Comparison of ENCODE assay signal across 17 cellular contexts in the genomic region with DNA sequence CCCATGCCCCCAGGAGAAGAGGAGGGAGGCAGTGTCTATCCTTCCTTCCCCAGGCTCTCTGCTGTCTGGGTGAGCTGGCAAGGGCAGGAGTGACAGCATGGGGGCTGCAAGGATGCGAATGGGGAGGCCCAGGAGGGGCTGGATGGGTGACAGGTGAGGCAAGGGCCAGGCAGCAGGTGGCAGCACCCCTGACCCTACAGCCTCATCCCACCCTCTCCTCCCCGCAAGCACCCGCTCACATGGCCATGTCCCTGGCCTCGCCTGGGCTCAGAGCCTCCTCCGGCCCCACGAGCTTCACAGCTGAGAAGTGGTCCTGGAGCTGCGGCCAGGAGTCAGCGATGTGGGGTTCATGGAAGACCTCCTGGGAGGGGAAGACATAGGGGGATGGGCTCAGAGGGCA. TPM values are rescaled to one million over a fixed set of nuclear protein-coding genes. Genes with fewer than 3 reads are reported as not detected.
DNase-seq lines count a peak whose midpoint lies in the region; ATAC-seq, FAIRE-seq and TF ChIP-seq lines count a peak whose summit lies in the region.
"Had no signal": no experiment of that assay in that cellular context is flagged by ENCODE, and none has a peak within 500 bp of the region (broad histone marks: within the 10 kb centered on the region; RNA-seq: fewer than 3 reads in every experiment).

No MANE protein-coding gene starts in this region.

- FAIRE-seq in HepG2 (lab: Jason Lieb, UNC) (no peak), kidney (lab: Jason Lieb, UNC) (no peak)
- FAIRE-seq: GM12878, GM18507, HTR-8/SVneo had no signal

- TF ChIP-seq EP300 in HepG2 (IDR thresholded peaks at IDR 0.05; ENCODE audit: low read depth in 2 of 2, low read length in 2 of 2): no peak
- TF ChIP-seq EP300 in HepG2 (CRISPR knock-in tag; IDR thresholded peaks at IDR 0.05; ENCODE audit: borderline replicate concordance): no peak

- 99% methylated on average over 8 of the region's 8 CpGs for WGBS in HepG2 (ENCODE audit: low lambda C conversion rate)
- no CpG with 5 or more reads among the region's 8 CpGs for WGBS in right lobe of liver (ENCODE audit: insufficient coverage, low coverage, low lambda C conversion rate, missing lambda C conversion rate)

- H3K27ac ChIP-seq in HepG2 (ENCODE audit: extremely low read length, insufficient read depth, low read length): no peak overlapping the region
- H3K27ac ChIP-seq in right lobe of liver: no peak overlapping the region
- no peak overlapping the region for H3K27ac ChIP-seq in kidney (ENCODE audit: low read depth in 2 of 2, low read length in 2 of 2)
- H3K27ac ChIP-seq: BLaER1 had no signal

- H3K4me1 ChIP-seq in HepG2 (ENCODE audit: insufficient read depth, low read length): peaks cover 21% of the 10 kb centered on the region
- peaks cover 0 to 23% (median 0%) of the 10 kb centered on the region in 4 donors for H3K4me1 ChIP-seq in right lobe of liver
- H3K4me1 ChIP-seq in kidney (ENCODE audit: control insufficient read depth in 1 of 2, insufficient read depth in 1 of 2, low read depth in 1 of 2, low read length in 2 of 2): peaks cover 0 to 9% of the 10 kb centered on the region in 2 donors

- peaks cover 10% of the 10 kb centered on the region for H3K36me3 Mint-ChIP-seq in endothelial cell (ENCODE audit: low read depth, unreplicated experiment)
- H3K36me3 Mint-ChIP-seq in stimulated activated naive B cell treated with anti-CD40 and anti-IgM and Interleukin-4, amounts not matched to agents 10 μg/mL and 1 μg/mL and 100 μg/mL, for 72 hours: peaks cover 48 to 58% of the 10 kb centered on the region in 2 donors

- H3K36me3 ChIP-seq in HepG2 (replicated peaks in 1 of 2; ENCODE audit: control insufficient read depth in 1 of 2, insufficient read depth in 2 of 2, low read length in 2 of 2): peaks cover 14 to 26% of the 10 kb centered on the region in 2 experiments; a peak in 4 of 5 replicates
- H3K36me3 ChIP-seq in right lobe of liver: peaks cover 0 to 47% (median 19%) of the 10 kb centered on the region in 4 donors
- peaks cover 0 to 9% of the 10 kb centered on the region in 2 donors for H3K36me3 ChIP-seq in kidney (ENCODE audit: control insufficient read depth in 1 of 2, insufficient read depth in 2 of 2, low read length in 2 of 2)

- DNase-seq in HepG2 (ENCODE audit: low spot score) (no peak), right lobe of liver (no peak), endothelial cell (ENCODE audit: low spot score) (no peak), kidney (no peak), GM03348 (ENCODE audit: low spot score) (no peak)
- DNase-seq in stimulated activated naive B cell treated with anti-CD40 and anti-IgM and Interleukin-4, amounts not matched to agents 10 μg/mL and 1 μg/mL and 100 μg/mL, for 72 hours: no peak
- DNase-seq: 8988T; AML-193; Caco-2; CD8-positive, alpha-beta memory T cell; DMS53 had no signal

- no peaks in the 10 kb centered on the region for H4K20me1 ChIP-seq in HepG2 (ENCODE audit: insufficient read depth, low read length)
- H4K20me1 ChIP-seq: BLaER1 had no signal

- in situ Hi-C loops in HepG2 (cut with HindIII; ENCODE audit: extremely low pct_ligation_motif_present, low pct_unique_long_range_greater_than_20kb): no loop called here

- H3K9me3 ChIP-seq in HepG2 (ENCODE audit: low read length) (no peaks in the 10 kb centered on the region), right lobe of liver (no peaks in the 10 kb centered on the region), kidney (ENCODE audit: control insufficient read depth in 1 of 2, low read length in 2 of 2) (no peaks in the 10 kb centered on the region)
- H3K9me3 ChIP-seq: BLaER1, Caco-2, HAP-1 had no signal

- no peak overlapping the region for H3K4me2 ChIP-seq in HepG2 (ENCODE audit: low read depth, low read length)
- H3K4me2 ChIP-seq: BLaER1 had no signal

- TF ChIP-seq CTCF in HepG2 (CRISPR knock-in tag; IDR thresholded peaks at IDR 0.05) (peak; percentile 46), right lobe of liver (IDR thresholded peaks at IDR 0.05) (no peak), endothelial cell (IDR thresholded peaks at IDR 0.05; ENCODE audit: unreplicated experiment) (no peak), kidney (IDR thresholded peaks at IDR 0.05; ENCODE audit: borderline replicate concordance, extremely low read depth, insufficient read depth) (no peak)

- H3K9me3 Mint-ChIP-seq in endothelial cell (ENCODE audit: unreplicated experiment): no peaks in the 10 kb centered on the region
- H3K9me3 Mint-ChIP-seq in stimulated activated naive B cell treated with anti-CD40 and anti-IgM and Interleukin-4, amounts not matched to agents 10 μg/mL and 1 μg/mL and 100 μg/mL, for 72 hours: no peaks in the 10 kb centered on the region
- H3K9me3 Mint-ChIP-seq: CD8-positive, alpha-beta memory T cell had no signal

- H3K4me3 ChIP-seq in HepG2 (replicated peaks in 1 of 3; ENCODE audit: insufficient read depth in 1 of 3, low read depth in 2 of 3, low read length in 3 of 3) (no peak overlapping the region), right lobe of liver (no peak overlapping the region), kidney (ENCODE audit: low read length in 2 of 2) (no peak overlapping the region)
- H3K4me3 ChIP-seq: BLaER1, GM12878, HAP-1 had no signal

- peaks cover 6% of the 10 kb centered on the region for H3K27me3 Mint-ChIP-seq in endothelial cell (ENCODE audit: unreplicated experiment)
- H3K27me3 Mint-ChIP-seq in stimulated activated naive B cell treated with anti-CD40 and anti-IgM and Interleukin-4, amounts not matched to agents 10 μg/mL and 1 μg/mL and 100 μg/mL, for 72 hours: no peaks in the 10 kb centered on the region
- H3K27me3 Mint-ChIP-seq: CD8-positive, alpha-beta memory T cell had no signal

- POLR2A ChIA-PET in HepG2 (lab: Yijun Ruan, JAX): interaction anchor here (11.2 kb wide), 1 partner anchor 8 kb away, joined by 202 read pairs; a partner anchor contains a TSS

- TF ChIP-seq RAD21 in HepG2 (CRISPR knock-in tag; IDR thresholded peaks at IDR 0.05): no peak

- no peak overlapping the region for H3K9ac ChIP-seq in HepG2 (ENCODE audit: insufficient read depth, low read depth, low read length)
- no peak overlapping the region for H3K9ac ChIP-seq in kidney (ENCODE audit: low read length in 2 of 2)
- H3K9ac ChIP-seq: BLaER1 had no signal

- ATAC-seq in HepG2 (peak; percentile 25), right lobe of liver (no peak)
- ATAC-seq in stimulated activated naive B cell treated with anti-CD40 and anti-IgM and Interleukin-4, amounts not matched to agents 10 μg/mL and 1 μg/mL and 100 μg/mL, for 72 hours (replicated peaks): no peak
- ATAC-seq: GM12878 had no signal

- intact Hi-C loops in HepG2 (cut with micrococcal nuclease; ENCODE audit: unreplicated experiment) (no loop called here), right lobe of liver (cut with DNase I) (no loop called here), kidney (cut with DNase I) (no loop called here)

- H3K4me1 Mint-ChIP-seq in endothelial cell (ENCODE audit: unreplicated experiment): peaks cover 7% of the 10 kb centered on the region
- H3K4me1 Mint-ChIP-seq in stimulated activated naive B cell treated with anti-CD40 and anti-IgM and Interleukin-4, amounts not matched to agents 10 μg/mL and 1 μg/mL and 100 μg/mL, for 72 hours: peaks cover 10 to 13% of the 10 kb centered on the region in 2 donors

- no TSS peak for BruUV-seq in HepG2 (replicated peaks; lab: Mats Ljungman, UMichigan)

- H3K27me3 ChIP-seq in HepG2 (ENCODE audit: control insufficient read depth in 1 of 2, insufficient read depth in 2 of 2, low read length in 2 of 2) (no peaks in the 10 kb centered on the region), right lobe of liver (no peaks in the 10 kb centered on the region)
- H3K27me3 ChIP-seq: BLaER1 had no signal

- H3K79me2 ChIP-seq in HepG2 (ENCODE audit: insufficient read depth, low read length): peaks cover 12% of the 10 kb centered on the region

- CTCF ChIA-PET in HepG2 (lab: Yijun Ruan, JAX; ENCODE audit: low intra/inter-chr PET ratio, low total read pairs): no interaction called here

- H2AFZ ChIP-seq in HepG2 (ENCODE audit: low read length): no peak overlapping the region

- no peak overlapping the region for H3K27ac Mint-ChIP-seq in endothelial cell (ENCODE audit: unreplicated experiment)
- H3K27ac Mint-ChIP-seq in stimulated activated naive B cell treated with anti-CD40 and anti-IgM and Interleukin-4, amounts not matched to agents 10 μg/mL and 1 μg/mL and 100 μg/mL, for 72 hours: peak overlapping the region; percentile 14

- TF ChIP-seq POLR2A in HepG2 (IDR thresholded peaks at IDR 0.05; ENCODE audit: insufficient read depth in 1 of 2, low read depth in 2 of 2, low read length in 2 of 2) (no peak; a peak in 1 of 4 replicates), right lobe of liver (IDR thresholded peaks at IDR 0.05) (no peak)

- H3K4me3 Mint-ChIP-seq in endothelial cell (ENCODE audit: unreplicated experiment): peak overlapping the region; percentile 73
- H3K4me3 Mint-ChIP-seq in stimulated activated naive B cell treated with anti-CD40 and anti-IgM and Interleukin-4, amounts not matched to agents 10 μg/mL and 1 μg/mL and 100 μg/mL, for 72 hours: no peak overlapping the region
- H3K4me3 Mint-ChIP-seq: CD8-positive, alpha-beta memory T cell had no signal

RNA-seq across cellular contexts. Expression of a gene that starts 5.4 kb away (rescaled TPM):
- total RNA-seq in HepG2 (2016; rRNA removed; fragmentation: Illumina TruSeq; extraction: Trizol) (22.2 and 67.4 TPM in 2 replicates), right lobe of liver (10 to 100 TPM; 41.7 to 57.5 (median 54.3) TPM), endothelial cell (ENCODE audit: unreplicated experiment) (73.0 TPM), kidney (78.8 TPM)
- total RNA-seq in HepG2 (2016; cell fraction: cytosol; rRNA removed; fragmentation: Illumina TruSeq; extraction: Trizol; ENCODE audit: low read depth): 23.9 and 25.4 TPM in 2 replicates
- total RNA-seq in HepG2 (2016; cell fraction: insoluble cytoplasmic fraction; rRNA removed; fragmentation: Illumina TruSeq; extraction: Trizol): 20.2 and 72.6 TPM in 2 replicates
- total RNA-seq in HepG2 (2016; cell fraction: membrane; rRNA removed; fragmentation: Illumina TruSeq; extraction: Trizol): 24.4 and 25.4 TPM in 2 replicates
- 63.9 and 86.6 TPM in 2 replicates for total RNA-seq in HepG2 (2016; cell fraction: nucleus; rRNA removed; fragmentation: Illumina TruSeq; extraction: Trizol)
- polyA plus RNA-seq in HepG2 (2011; rRNA removed) (65.8 and 69.0 TPM in 2 replicates), kidney (ENCODE audit: insufficient read depth, low read depth, low replicate concordance) (53.5 TPM)
- 46.3 and 69.3 TPM in 2 replicates for polyA plus RNA-seq in HepG2 (2011; cell fraction: cytosol; rRNA removed)
- 162 and 195 TPM in 2 replicates for polyA plus RNA-seq in HepG2 (2011; cell fraction: nucleus; rRNA removed)
- polyA plus RNA-seq in HepG2 (2012): 53.0 and 94.8 TPM in 2 replicates
- polyA plus RNA-seq in HepG2 (2016; cell fraction: cytosol; fragmentation: Illumina TruSeq; extraction: Trizol; ENCODE audit: low read depth): 12.2 and 13.8 TPM in 2 replicates
- polyA plus RNA-seq in HepG2 (2016; cell fraction: insoluble cytoplasmic fraction; fragmentation: Illumina TruSeq; extraction: Trizol; ENCODE audit: low read depth): 27.9 and 38.5 TPM in 2 replicates
- 21.2 and 23.4 TPM in 2 replicates for polyA plus RNA-seq in HepG2 (2016; cell fraction: membrane; fragmentation: Illumina TruSeq; extraction: Trizol; ENCODE audit: low read depth)
- polyA plus RNA-seq in HepG2 (2016; cell fraction: nucleus; fragmentation: Illumina TruSeq; extraction: Trizol; ENCODE audit: insufficient read depth, low read depth): 217 and 227 TPM in 2 replicates
- 44.4 and 96.8 TPM in 2 replicates for polyA minus RNA-seq in HepG2 (2011; rRNA and poly(A)+ RNA removed; ENCODE audit: low replicate concordance)
- 55.0 and 69.8 TPM in 2 replicates for polyA minus RNA-seq in HepG2 (2011; cell fraction: cytosol; rRNA and poly(A)+ RNA removed)
- polyA minus RNA-seq in HepG2 (2011; cell fraction: nucleus; rRNA and poly(A)+ RNA removed): 37.7 and 50.2 TPM in 2 replicates

RNA-seq across cellular contexts. Expression of a gene that starts 6.0 kb away (rescaled TPM):
- total RNA-seq in HepG2 (2016; rRNA removed; fragmentation: Illumina TruSeq; extraction: Trizol) (64.5 and 66.5 TPM in 2 replicates), right lobe of liver (100 to 1,000 TPM in 4 of 6 experiments, 10 to 100 TPM in 2; 68.3 to 159 (median 111) TPM), endothelial cell (ENCODE audit: unreplicated experiment) (71.5 TPM), kidney (74.9 TPM)
- total RNA-seq in HepG2 (2016; cell fraction: cytosol; rRNA removed; fragmentation: Illumina TruSeq; extraction: Trizol; ENCODE audit: low read depth): 64.0 and 69.5 TPM in 2 replicates
- total RNA-seq in HepG2 (2016; cell fraction: insoluble cytoplasmic fraction; rRNA removed; fragmentation: Illumina TruSeq; extraction: Trizol): 68.4 and 76.1 TPM in 2 replicates
- total RNA-seq in HepG2 (2016; cell fraction: membrane; rRNA removed; fragmentation: Illumina TruSeq; extraction: Trizol): 53.8 and 60.2 TPM in 2 replicates
- total RNA-seq in HepG2 (2016; cell fraction: nucleus; rRNA removed; fragmentation: Illumina TruSeq; extraction: Trizol): 26.8 and 31.3 TPM in 2 replicates
- polyA plus RNA-seq in HepG2 (2011; rRNA removed) (32.5 and 36.8 TPM in 2 replicates), kidney (ENCODE audit: insufficient read depth, low read depth, low replicate concordance) (208 TPM)
- 42.7 and 52.4 TPM in 2 replicates for polyA plus RNA-seq in HepG2 (2011; cell fraction: cytosol; rRNA removed)
- polyA plus RNA-seq in HepG2 (2011; cell fraction: nucleus; rRNA removed): 23.5 and 25.9 TPM in 2 replicates
- 41.6 and 44.7 TPM in 2 replicates for polyA plus RNA-seq in HepG2 (2012)
- polyA plus RNA-seq in HepG2 (2016; cell fraction: cytosol; fragmentation: Illumina TruSeq; extraction: Trizol; ENCODE audit: low read depth): 71.9 and 73.7 TPM in 2 replicates
- 68.8 and 69.1 TPM in 2 replicates for polyA plus RNA-seq in HepG2 (2016; cell fraction: insoluble cytoplasmic fraction; fragmentation: Illumina TruSeq; extraction: Trizol; ENCODE audit: low read depth)
- 47.5 and 51.9 TPM in 2 replicates for polyA plus RNA-seq in HepG2 (2016; cell fraction: membrane; fragmentation: Illumina TruSeq; extraction: Trizol; ENCODE audit: low read depth)
- 57.2 and 62.8 TPM in 2 replicates for polyA plus RNA-seq in HepG2 (2016; cell fraction: nucleus; fragmentation: Illumina TruSeq; extraction: Trizol; ENCODE audit: insufficient read depth, low read depth)
- polyA minus RNA-seq in HepG2 (2011; rRNA and poly(A)+ RNA removed; ENCODE audit: low replicate concordance): 23.4 and 35.9 TPM in 2 replicates
- 21.7 and 22.1 TPM in 2 replicates for polyA minus RNA-seq in HepG2 (2011; cell fraction: cytosol; rRNA and poly(A)+ RNA removed)
- polyA minus RNA-seq in HepG2 (2011; cell fraction: nucleus; rRNA and poly(A)+ RNA removed): 5.4 and 6.3 TPM in 2 replicates

RNA-seq across cellular contexts. Expression of a gene that starts 11.2 kb away (rescaled TPM):
- 5.5 and 22.5 TPM in 2 replicates for total RNA-seq in HepG2 (2016; rRNA removed; fragmentation: Illumina TruSeq; extraction: Trizol)
- 4.9 TPM in 2 replicates for total RNA-seq in HepG2 (2016; cell fraction: cytosol; rRNA removed; fragmentation: Illumina TruSeq; extraction: Trizol; ENCODE audit: low read depth)
- total RNA-seq in HepG2 (2016; cell fraction: insoluble cytoplasmic fraction; rRNA removed; fragmentation: Illumina TruSeq; extraction: Trizol): 5.7 and 22.7 TPM in 2 replicates
- 4.8 and 5.0 TPM in 2 replicates for total RNA-seq in HepG2 (2016; cell fraction: membrane; rRNA removed; fragmentation: Illumina TruSeq; extraction: Trizol)
- 38.2 and 46.4 TPM in 2 replicates for total RNA-seq in HepG2 (2016; cell fraction: nucleus; rRNA removed; fragmentation: Illumina TruSeq; extraction: Trizol)
- 30.5 and 39.2 TPM in 2 replicates for polyA plus RNA-seq in HepG2 (2011; rRNA removed)
- 16.6 and 17.2 TPM in 2 replicates for polyA plus RNA-seq in HepG2 (2011; cell fraction: cytosol; rRNA removed)
- polyA plus RNA-seq in HepG2 (2011; cell fraction: nucleus; rRNA removed): 82.9 and 84.5 TPM in 2 replicates
- polyA plus RNA-seq in HepG2 (2012): 17.1 and 24.2 TPM in 2 replicates
- 1.8 and 2.5 TPM in 2 replicates for polyA plus RNA-seq in HepG2 (2016; cell fraction: cytosol; fragmentation: Illumina TruSeq; extraction: Trizol; ENCODE audit: low read depth)
- 5.6 and 6.9 TPM in 2 replicates for polyA plus RNA-seq in HepG2 (2016; cell fraction: insoluble cytoplasmic fraction; fragmentation: Illumina TruSeq; extraction: Trizol; ENCODE audit: low read depth)
- 2.9 and 3.0 TPM in 2 replicates for polyA plus RNA-seq in HepG2 (2016; cell fraction: membrane; fragmentation: Illumina TruSeq; extraction: Trizol; ENCODE audit: low read depth)
- polyA plus RNA-seq in HepG2 (2016; cell fraction: nucleus; fragmentation: Illumina TruSeq; extraction: Trizol; ENCODE audit: insufficient read depth, low read depth): 38.7 and 42.5 TPM in 2 replicates
- polyA minus RNA-seq in HepG2 (2011; rRNA and poly(A)+ RNA removed; ENCODE audit: low replicate concordance): 121 TPM in 1 of 2 replicates, not detected in the other
- polyA minus RNA-seq in HepG2 (2011; cell fraction: cytosol; rRNA and poly(A)+ RNA removed): 14.9 and 15.6 TPM in 2 replicates
- polyA minus RNA-seq in HepG2 (2011; cell fraction: nucleus; rRNA and poly(A)+ RNA removed): 233 and 284 TPM in 2 replicates
- total RNA-seq in right lobe of liver: 10 to 100 TPM in 5 of 6 experiments, 1 to 10 TPM in 1; 8.4 to 28.6 (median 15.7) TPM
- total RNA-seq in endothelial cell (ENCODE audit: unreplicated experiment): not detected
- total RNA-seq in kidney: 0.25 TPM
- 0.37 TPM for polyA plus RNA-seq in kidney (ENCODE audit: insufficient read depth, low read depth, low replicate concordance)
- total RNA-seq: CD8-positive, alpha-beta memory T cell; Daoy; GM12878 had no signal
- polyA plus RNA-seq: CD8-positive, alpha-beta memory T cell had no signal

RNA-seq across cellular contexts. Expression of a gene that starts 25.6 kb away (rescaled TPM):
- 2.2 and 7.1 TPM in 2 replicates for total RNA-seq in HepG2 (2016; rRNA removed; fragmentation: Illumina TruSeq; extraction: Trizol)
- 1.6 and 1.9 TPM in 2 replicates for total RNA-seq in HepG2 (2016; cell fraction: cytosol; rRNA removed; fragmentation: Illumina TruSeq; extraction: Trizol; ENCODE audit: low read depth)
- total RNA-seq in HepG2 (2016; cell fraction: insoluble cytoplasmic fraction; rRNA removed; fragmentation: Illumina TruSeq; extraction: Trizol): 1.7 and 7.0 TPM in 2 replicates
- total RNA-seq in HepG2 (2016; cell fraction: membrane; rRNA removed; fragmentation: Illumina TruSeq; extraction: Trizol): 2.3 and 3.3 TPM in 2 replicates
- 8.2 and 12.3 TPM in 2 replicates for total RNA-seq in HepG2 (2016; cell fraction: nucleus; rRNA removed; fragmentation: Illumina TruSeq; extraction: Trizol)
- polyA plus RNA-seq in HepG2 (2011; rRNA removed): 17.8 and 20.6 TPM in 2 replicates
- polyA plus RNA-seq in HepG2 (2011; cell fraction: cytosol; rRNA removed): 5.9 and 8.1 TPM in 2 replicates
- polyA plus RNA-seq in HepG2 (2011; cell fraction: nucleus; rRNA removed): 79.5 and 89.0 TPM in 2 replicates
- 7.2 and 11.3 TPM in 2 replicates for polyA plus RNA-seq in HepG2 (2012)
- polyA plus RNA-seq in HepG2 (2016; cell fraction: cytosol; fragmentation: Illumina TruSeq; extraction: Trizol; ENCODE audit: low read depth): 1.8 and 1.9 TPM in 2 replicates
- polyA plus RNA-seq in HepG2 (2016; cell fraction: insoluble cytoplasmic fraction; fragmentation: Illumina TruSeq; extraction: Trizol; ENCODE audit: low read depth): 2.5 and 3.3 TPM in 2 replicates
- 2.7 and 4.4 TPM in 2 replicates for polyA plus RNA-seq in HepG2 (2016; cell fraction: membrane; fragmentation: Illumina TruSeq; extraction: Trizol; ENCODE audit: low read depth)
- 36.5 and 40.0 TPM in 2 replicates for polyA plus RNA-seq in HepG2 (2016; cell fraction: nucleus; fragmentation: Illumina TruSeq; extraction: Trizol; ENCODE audit: insufficient read depth, low read depth)
- 15.5 and 16.2 TPM in 2 replicates for polyA minus RNA-seq in HepG2 (2011; rRNA and poly(A)+ RNA removed; ENCODE audit: low replicate concordance)
- 2.0 and 3.3 TPM in 2 replicates for polyA minus RNA-seq in HepG2 (2011; cell fraction: cytosol; rRNA and poly(A)+ RNA removed)
- 18.2 TPM in 2 replicates for polyA minus RNA-seq in HepG2 (2011; cell fraction: nucleus; rRNA and poly(A)+ RNA removed)
- total RNA-seq in right lobe of liver: 10 to 100 TPM in 2 of 6 experiments, 1 to 10 TPM in 4; 5.9 to 10.8 (median 9.2) TPM
- total RNA-seq in endothelial cell (ENCODE audit: unreplicated experiment): 10.5 TPM
- 11.9 TPM for total RNA-seq in kidney
- 13.3 TPM for polyA plus RNA-seq in kidney (ENCODE audit: insufficient read depth, low read depth, low replicate concordance)

RNA-seq across cellular contexts. Expression of a gene that starts 31.9 kb away (rescaled TPM):
- total RNA-seq in HepG2 (2016; rRNA removed; fragmentation: Illumina TruSeq; extraction: Trizol) (not detected in 2 replicates), right lobe of liver (not detected), endothelial cell (ENCODE audit: unreplicated experiment) (not detected), kidney (not detected)
- not detected in 2 replicates for total RNA-seq in HepG2 (2016; cell fraction: cytosol; rRNA removed; fragmentation: Illumina TruSeq; extraction: Trizol; ENCODE audit: low read depth)
- total RNA-seq in HepG2 (2016; cell fraction: insoluble cytoplasmic fraction; rRNA removed; fragmentation: Illumina TruSeq; extraction: Trizol): not detected in 2 replicates
- total RNA-seq in HepG2 (2016; cell fraction: membrane; rRNA removed; fragmentation: Illumina TruSeq; extraction: Trizol): not detected in 2 replicates
- not detected in 2 replicates for total RNA-seq in HepG2 (2016; cell fraction: nucleus; rRNA removed; fragmentation: Illumina TruSeq; extraction: Trizol)
- polyA plus RNA-seq in HepG2 (2011; rRNA removed) (0.04 TPM in 1 of 2 replicates, not detected in the other), kidney (ENCODE audit: insufficient read depth, low read depth, low replicate concordance) (not detected)
- polyA plus RNA-seq in HepG2 (2011; cell fraction: cytosol; rRNA removed): 0.04 and 0.05 TPM in 2 replicates
- polyA plus RNA-seq in HepG2 (2011; cell fraction: nucleus; rRNA removed): 0.24 and 0.34 TPM in 2 replicates
- polyA plus RNA-seq in HepG2 (2012): 0.12 TPM in 1 of 2 replicates, not detected in the other
- not detected in 2 replicates for polyA plus RNA-seq in HepG2 (2016; cell fraction: cytosol; fragmentation: Illumina TruSeq; extraction: Trizol; ENCODE audit: low read depth)
- polyA plus RNA-seq in HepG2 (2016; cell fraction: insoluble cytoplasmic fraction; fragmentation: Illumina TruSeq; extraction: Trizol; ENCODE audit: low read depth): not detected in 2 replicates
- not detected in 2 replicates for polyA plus RNA-seq in HepG2 (2016; cell fraction: membrane; fragmentation: Illumina TruSeq; extraction: Trizol; ENCODE audit: low read depth)
- polyA plus RNA-seq in HepG2 (2016; cell fraction: nucleus; fragmentation: Illumina TruSeq; extraction: Trizol; ENCODE audit: insufficient read depth, low read depth): not detected in 2 replicates
- not detected in 2 replicates for polyA minus RNA-seq in HepG2 (2011; rRNA and poly(A)+ RNA removed; ENCODE audit: low replicate concordance)
- not detected in 2 replicates for polyA minus RNA-seq in HepG2 (2011; cell fraction: cytosol; rRNA and poly(A)+ RNA removed)
- polyA minus RNA-seq in HepG2 (2011; cell fraction: nucleus; rRNA and poly(A)+ RNA removed): not detected in 2 replicates
- total RNA-seq: Caco-2; CD8-positive, alpha-beta memory T cell; Daoy; GM12878 had no signal
- polyA plus RNA-seq: CD8-positive, alpha-beta memory T cell; GM12878 had no signal
